ENCODE assay signal across 34 cellular contexts in the genomic region with DNA sequence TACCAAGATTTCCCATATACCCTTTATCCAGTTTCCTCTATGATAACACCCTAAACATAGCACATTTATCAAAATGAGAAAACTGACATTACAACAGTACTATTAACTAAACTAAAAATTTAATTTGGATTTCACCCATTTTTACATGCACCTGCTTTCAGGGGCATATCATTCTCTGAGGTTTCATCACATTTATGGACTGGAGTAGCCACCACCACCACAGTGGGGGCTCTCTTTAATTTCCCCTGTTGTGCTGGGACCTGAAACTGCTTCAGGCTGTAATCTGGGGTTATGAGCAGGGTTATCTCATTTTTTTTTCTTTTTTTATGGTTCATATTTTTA.
DNase-seq lines count a peak whose midpoint lies in the region; ATAC-seq, FAIRE-seq and TF ChIP-seq lines count a peak whose summit lies in the region.
"Had no signal": no experiment of that assay in that cellular context is flagged by ENCODE, and none has a peak within 500 bp of the region (broad histone marks: within the 10 kb centered on the region; RNA-seq: fewer than 3 reads in every experiment).

No MANE protein-coding gene starts in this region.

- peak overlapping the region; percentile 41 for H3K4me2 ChIP-seq in K562 (ENCODE audit: insufficient read depth, low read length)
- H3K4me2 ChIP-seq: A549; BLaER1; BLaER1 treated with 17β-estradiol and CSF1 and Interleukin-3, amounts not matched to agents 10 nM and 100 nM had no signal

- no peak for DNase-seq in CD8-positive, alpha-beta memory T cell
- DNase-seq in K562 (ENCODE audit: extremely low read depth in 1 of 4, low spot score in 3 of 4) (no peak), coronary artery (ENCODE audit: low spot score) (peak; percentile 17), T-helper 9 cell (no peak), NCI-H2227 treated with DMSO at 0.1 percent for 48 hours (lab: John Stamatoyannopoulos, UW) (no peak)
- DNase-seq: 8988T; ACHN; AML-193; BE2C; C1 segment of cervical spinal cord; Caco-2; Calu3; CD4-positive, alpha-beta memory T cell; CD4-positive, alpha-beta T cell; CD4-positive, CD25-positive, alpha-beta regulatory T cell; CD8-positive, alpha-beta T cell; COR-L47; DMS 273 treated with DMSO at 0.1 percent for 48 hours; DMS153; DMS53; DMS79; DMS79 treated with DMSO at 0.1 percent for 48 hours; DND-41; EL had no signal

- H3K36me3 Mint-ChIP-seq in CD8-positive, alpha-beta memory T cell, result peaks cover 0 to 1% (median 0%) of the 10 kb centered on the region in 3 donors
- H3K36me3 Mint-ChIP-seq: CD14-positive monocyte; CD4-positive, alpha-beta memory T cell; CD8-positive, alpha-beta T cell had no signal

- H3K9me1 ChIP-seq in K562 (ENCODE audit: control insufficient read depth, insufficient read depth, low read length), result no peaks in the 10 kb centered on the region

- H2AFZ ChIP-seq in K562 (ENCODE audit: low read depth, low read length), result peak overlapping the region; percentile 86

- POLR2A ChIA-PET in CD8-positive, alpha-beta memory T cell (lab: Charles Lee), result no interaction called here
- POLR2A ChIA-PET in K562 (lab: Yijun Ruan, JAX), result no interaction called here

- TF ChIP-seq POLR2A in K562 (conservative IDR thresholded peaks at IDR 0.05), result no peak

- no peak overlapping the region for H3K27ac Mint-ChIP-seq in CD8-positive, alpha-beta memory T cell
- H3K27ac Mint-ChIP-seq: B cell; CD14-positive monocyte; CD4-positive, alpha-beta memory T cell; CD4-positive, alpha-beta T cell; CD4-positive, CD25-positive, alpha-beta regulatory T cell; CD8-positive, alpha-beta T cell had no signal

- CTCF ChIA-PET in CD8-positive, alpha-beta memory T cell (lab: Charles Lee), result no interaction called here
- CTCF ChIA-PET in K562 (lab: Yijun Ruan, JAX; ENCODE audit: low intra/inter-chr PET ratio), result interaction anchor here (1.1 kb wide), 1 partner anchor 32 kb away, joined by 3 read pairs; no protein-coding TSS in a partner anchor

- no peaks in the 10 kb centered on the region for H4K20me1 ChIP-seq in K562 (replicated peaks; ENCODE audit: control insufficient read depth, insufficient read depth, low read length)
- H4K20me1 ChIP-seq: BLaER1; BLaER1 treated with 17β-estradiol and CSF1 and Interleukin-3, amounts not matched to agents 10 nM and 100 nM had no signal

- H3K27me3 Mint-ChIP-seq in CD8-positive, alpha-beta memory T cell, result peaks cover 0 to 2% of the 10 kb centered on the region in 2 donors
- H3K27me3 Mint-ChIP-seq: B cell; CD4-positive, alpha-beta memory T cell; CD4-positive, alpha-beta T cell; CD4-positive, CD25-positive, alpha-beta regulatory T cell had no signal

- no peak overlapping the region for H3K4me3 Mint-ChIP-seq in CD8-positive, alpha-beta memory T cell
- H3K4me3 Mint-ChIP-seq: B cell; CD14-positive monocyte; CD4-positive, alpha-beta memory T cell; CD4-positive, alpha-beta T cell; CD4-positive, CD25-positive, alpha-beta regulatory T cell; CD8-positive, alpha-beta T cell had no signal

- H3K27ac ChIP-seq in CD8-positive, alpha-beta memory T cell (ENCODE audit: low read depth, low read length), result peak overlapping the region; percentile 25
- H3K27ac ChIP-seq in K562 (ENCODE audit: extremely low read depth, low read depth, low read length) (peak overlapping the region; percentile 96), coronary artery (no peak overlapping the region)
- H3K27ac ChIP-seq: 22Rv1; A549; BLaER1; BLaER1 treated with 17β-estradiol and CSF1 and Interleukin-3, amounts not matched to agents 10 nM and 100 nM; C4-2B had no signal

- TF ChIP-seq EP300 in K562 (IDR thresholded peaks at IDR 0.05; ENCODE audit: low read length), result no peak

- in situ Hi-C loops in K562 (cut with MboI), result no loop called here

- H3K79me2 ChIP-seq in K562 (ENCODE audit: control insufficient read depth, insufficient read depth, low read length), result peaks cover 33% of the 10 kb centered on the region

- TF ChIP-seq RAD21 in K562 (CRISPR knock-in tag; conservative IDR thresholded peaks at IDR 0.05 in 1 of 2, IDR thresholded peaks at IDR 0.05 in 1 of 2), result no peak

- peaks cover 12 to 25% (median 17%) of the 10 kb centered on the region in 5 donors for H3K9me3 Mint-ChIP-seq in CD8-positive, alpha-beta memory T cell

- peak overlapping the region in 1 of 2 experiments; percentile 92; a peak in 2 of 4 replicates for H3K9ac ChIP-seq in K562 (ENCODE audit: insufficient read depth in 1 of 2, low read depth in 2 of 2, low read length in 2 of 2)
- H3K9ac ChIP-seq: BLaER1; BLaER1 treated with 17β-estradiol and CSF1 and Interleukin-3, amounts not matched to agents 10 nM and 100 nM had no signal

- intact Hi-C loops in K562 (cut with micrococcal nuclease), result no loop called here

- ATAC-seq in K562, result no peak
- no peak for ATAC-seq in HG02870 (IDR thresholded peaks at IDR 0.05; ENCODE audit: unreplicated experiment)
- ATAC-seq: A549; CD8-positive, alpha-beta T cell had no signal

- no peaks in the 10 kb centered on the region for H3K36me3 ChIP-seq in CD8-positive, alpha-beta memory T cell (ENCODE audit: insufficient read depth, low read length)
- peaks cover 28% of the 10 kb centered on the region for H3K36me3 ChIP-seq in K562 (ENCODE audit: control insufficient read depth, insufficient read depth, low read length)
- H3K36me3 ChIP-seq: BE2C; BLaER1; BLaER1 treated with 17β-estradiol and CSF1 and Interleukin-3, amounts not matched to agents 10 nM and 100 nM had no signal

- H3K4me1 ChIP-seq in CD8-positive, alpha-beta memory T cell (ENCODE audit: insufficient read depth, low read length), result no peaks in the 10 kb centered on the region
- peaks cover 3 to 26% of the 10 kb centered on the region in 2 experiments for H3K4me1 ChIP-seq in K562 (replicated peaks in 1 of 2; ENCODE audit: control insufficient read depth in 2 of 2, insufficient read depth in 2 of 2, low read length in 2 of 2)
- H3K4me1 ChIP-seq: A549; BE2C; BLaER1; BLaER1 treated with 17β-estradiol and CSF1 and Interleukin-3, amounts not matched to agents 10 nM and 100 nM; Caco-2 had no signal

- TSS peak; percentile 52 for BruUV-seq in K562 (replicated peaks; lab: Mats Ljungman, UMichigan)

- no peak overlapping the region for H3K4me3 ChIP-seq in CD8-positive, alpha-beta memory T cell (ENCODE audit: low read length)
- H3K4me3 ChIP-seq in K562, result no peak overlapping the region
- H3K4me3 ChIP-seq in coronary artery, result no peak overlapping the region
- H3K4me3 ChIP-seq: A549; BLaER1; BLaER1 treated with 17β-estradiol and CSF1 and Interleukin-3, amounts not matched to agents 10 nM and 100 nM had no signal

- TF ChIP-seq CTCF in K562 (IDR thresholded peaks at IDR 0.05 in 2 of 3, conservative IDR thresholded peaks at IDR 0.05 in 1 of 3; ENCODE audit: insufficient read depth in 2 of 3, low read depth in 1 of 3, low read length in 3 of 3), result no peak
- TF ChIP-seq CTCF in coronary artery (IDR thresholded peaks at IDR 0.05), result no peak

- no peak for FAIRE-seq in K562 (lab: Jason Lieb, UNC)
- FAIRE-seq: A204.1, A549, D721Med had no signal

- H3K27me3 ChIP-seq in CD8-positive, alpha-beta memory T cell (ENCODE audit: insufficient read depth, low read length, poor library complexity, severe bottlenecking), result no peaks in the 10 kb centered on the region
- H3K27me3 ChIP-seq in K562 (ENCODE audit: control insufficient read depth in 2 of 2, insufficient read depth in 2 of 2, low read length in 2 of 2), result no peaks in the 10 kb centered on the region
- H3K27me3 ChIP-seq: BE2C; BLaER1; BLaER1 treated with 17β-estradiol and CSF1 and Interleukin-3, amounts not matched to agents 10 nM and 100 nM had no signal

- H3K9me3 ChIP-seq in CD8-positive, alpha-beta memory T cell (ENCODE audit: low read length), result no peaks in the 10 kb centered on the region
- peaks cover 2% of the 10 kb centered on the region; the same call in 1 of the 2 replicates for H3K9me3 ChIP-seq in K562 (replicated peaks; ENCODE audit: control insufficient read depth, insufficient read depth, low read depth, low read length)
- H3K9me3 ChIP-seq: A549, BE2C had no signal

- no peaks in the 10 kb centered on the region for H3K4me1 Mint-ChIP-seq in CD8-positive, alpha-beta memory T cell
- H3K4me1 Mint-ChIP-seq: B cell; CD14-positive monocyte; CD4-positive, alpha-beta memory T cell; CD4-positive, CD25-positive, alpha-beta regulatory T cell had no signal

TF ChIP-seq in K562, 482 proteins besides CTCF, POLR2A, EP300 and RAD21 (continues in another document):
- TF ChIP-seq SMARCB1 (IDR thresholded peaks at IDR 0.05; ENCODE audit: insufficient read length, low read depth) (no peak), DIDO1 (tag; IDR thresholded peaks at IDR 0.05; ENCODE audit: low read depth) (no peak), GABPA (tag; conservative IDR thresholded peaks at IDR 0.05; ENCODE audit: low read depth) (0 out of 2 replicates have a peak, but pooled peaks have one; percentile 14)
- TF ChIP-seq, protein P1, sequence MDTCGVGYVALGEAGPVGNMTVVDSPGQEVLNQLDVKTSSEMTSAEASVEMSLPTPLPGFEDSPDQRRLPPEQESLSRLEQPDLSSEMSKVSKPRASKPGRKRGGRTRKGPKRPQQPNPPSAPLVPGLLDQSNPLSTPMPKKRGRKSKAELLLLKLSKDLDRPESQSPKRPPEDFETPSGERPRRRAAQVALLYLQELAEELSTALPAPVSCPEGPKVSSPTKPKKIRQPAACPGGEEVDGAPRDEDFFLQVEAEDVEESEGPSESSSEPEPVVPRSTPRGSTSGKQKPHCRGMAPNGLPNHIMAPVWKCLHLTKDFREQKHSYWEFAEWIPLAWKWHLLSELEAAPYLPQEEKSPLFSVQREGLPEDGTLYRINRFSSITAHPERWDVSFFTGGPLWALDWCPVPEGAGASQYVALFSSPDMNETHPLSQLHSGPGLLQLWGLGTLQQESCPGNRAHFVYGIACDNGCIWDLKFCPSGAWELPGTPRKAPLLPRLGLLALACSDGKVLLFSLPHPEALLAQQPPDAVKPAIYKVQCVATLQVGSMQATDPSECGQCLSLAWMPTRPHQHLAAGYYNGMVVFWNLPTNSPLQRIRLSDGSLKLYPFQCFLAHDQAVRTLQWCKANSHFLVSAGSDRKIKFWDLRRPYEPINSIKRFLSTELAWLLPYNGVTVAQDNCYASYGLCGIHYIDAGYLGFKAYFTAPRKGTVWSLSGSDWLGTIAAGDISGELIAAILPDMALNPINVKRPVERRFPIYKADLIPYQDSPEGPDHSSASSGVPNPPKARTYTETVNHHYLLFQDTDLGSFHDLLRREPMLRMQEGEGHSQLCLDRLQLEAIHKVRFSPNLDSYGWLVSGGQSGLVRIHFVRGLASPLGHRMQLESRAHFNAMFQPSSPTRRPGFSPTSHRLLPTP (IDR thresholded peaks at IDR 0.05; ENCODE audit: borderline replicate concordance, extremely low read depth, insufficient read length), result no peak

Comparison
In these comparisons a context has a peak if more than half of its experiments do, and no peak if none do; other contexts are left out.
1. H3K27ac ChIP-seq: peak in CD8-positive, alpha-beta memory T cell (single experiment) and K562 (single experiment); none in coronary artery (0 of 2).